ENCODE assay signal across 1 cellular context in the genomic region with DNA sequence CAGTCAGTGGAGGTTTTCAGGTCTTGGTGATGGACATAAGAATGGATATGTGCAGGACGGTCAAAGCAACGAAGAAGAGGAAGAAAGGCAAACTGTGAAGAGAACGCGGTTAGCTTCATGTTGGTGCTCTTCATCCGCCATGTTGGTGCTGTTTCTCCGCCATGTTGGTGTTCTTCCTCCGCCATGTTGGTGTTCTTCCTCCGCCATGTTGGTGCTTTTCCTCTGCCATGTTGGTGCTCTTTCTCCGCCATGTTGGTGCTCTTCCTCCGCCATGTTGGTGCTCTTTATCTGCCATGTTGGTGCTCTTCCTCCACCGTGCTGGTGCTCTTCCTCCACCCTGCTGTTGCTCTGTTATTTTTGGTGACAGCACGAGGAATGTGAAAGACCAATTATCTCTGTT.
TF ChIP-seq lines count a peak whose summit lies in the region.

No MANE protein-coding gene starts in this region.

TF ChIP-seq in K562, 482 proteins besides CTCF, POLR2A, EP300 and RAD21 (continued from another document):
- TF ChIP-seq, protein P1, sequence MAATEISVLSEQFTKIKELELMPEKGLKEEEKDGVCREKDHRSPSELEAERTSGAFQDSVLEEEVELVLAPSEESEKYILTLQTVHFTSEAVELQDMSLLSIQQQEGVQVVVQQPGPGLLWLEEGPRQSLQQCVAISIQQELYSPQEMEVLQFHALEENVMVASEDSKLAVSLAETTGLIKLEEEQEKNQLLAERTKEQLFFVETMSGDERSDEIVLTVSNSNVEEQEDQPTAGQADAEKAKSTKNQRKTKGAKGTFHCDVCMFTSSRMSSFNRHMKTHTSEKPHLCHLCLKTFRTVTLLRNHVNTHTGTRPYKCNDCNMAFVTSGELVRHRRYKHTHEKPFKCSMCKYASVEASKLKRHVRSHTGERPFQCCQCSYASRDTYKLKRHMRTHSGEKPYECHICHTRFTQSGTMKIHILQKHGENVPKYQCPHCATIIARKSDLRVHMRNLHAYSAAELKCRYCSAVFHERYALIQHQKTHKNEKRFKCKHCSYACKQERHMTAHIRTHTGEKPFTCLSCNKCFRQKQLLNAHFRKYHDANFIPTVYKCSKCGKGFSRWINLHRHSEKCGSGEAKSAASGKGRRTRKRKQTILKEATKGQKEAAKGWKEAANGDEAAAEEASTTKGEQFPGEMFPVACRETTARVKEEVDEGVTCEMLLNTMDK (IDR thresholded peaks at IDR 0.05; ENCODE audit: borderline replicate concordance, insufficient read depth, low read depth, low read length, poor library complexity, severe bottlenecking), result no peak
- TF ChIP-seq, protein P2, sequence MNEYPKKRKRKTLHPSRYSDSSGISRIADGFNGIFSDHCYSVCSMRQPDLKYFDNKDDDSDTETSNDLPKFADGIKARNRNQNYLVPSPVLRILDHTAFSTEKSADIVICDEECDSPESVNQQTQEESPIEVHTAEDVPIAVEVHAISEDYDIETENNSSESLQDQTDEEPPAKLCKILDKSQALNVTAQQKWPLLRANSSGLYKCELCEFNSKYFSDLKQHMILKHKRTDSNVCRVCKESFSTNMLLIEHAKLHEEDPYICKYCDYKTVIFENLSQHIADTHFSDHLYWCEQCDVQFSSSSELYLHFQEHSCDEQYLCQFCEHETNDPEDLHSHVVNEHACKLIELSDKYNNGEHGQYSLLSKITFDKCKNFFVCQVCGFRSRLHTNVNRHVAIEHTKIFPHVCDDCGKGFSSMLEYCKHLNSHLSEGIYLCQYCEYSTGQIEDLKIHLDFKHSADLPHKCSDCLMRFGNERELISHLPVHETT (CRISPR knock-in tag; conservative IDR thresholded peaks at IDR 0.05 in 1 of 2, IDR thresholded peaks at IDR 0.05 in 1 of 2), result no peak
- TF ChIP-seq CSDE1 (IDR thresholded peaks at IDR 0.05), result no peak
- no peak for TF ChIP-seq SAFB (IDR thresholded peaks at IDR 0.05; ENCODE audit: borderline replicate concordance, low read depth, low read length)
- TF ChIP-seq ZNF324 (CRISPR knock-in tag; IDR thresholded peaks at IDR 0.05), result no peak
- no peak for TF ChIP-seq FOXM1 (IDR thresholded peaks at IDR 0.05; ENCODE audit: low read depth)
- no peak for TF ChIP-seq FOXM1 (CRISPR knock-in tag; IDR thresholded peaks at IDR 0.05; ENCODE audit: low read depth)
- TF ChIP-seq C11orf30 (IDR thresholded peaks at IDR 0.05; ENCODE audit: low read depth), result no peak
- TF ChIP-seq GTF2A2 (tag; IDR thresholded peaks at IDR 0.05), result no peak
- peak in 2 of 3 experiments; percentile 46 to 66 for TF ChIP-seq YY1 (IDR thresholded peaks at IDR 0.05; ENCODE audit: borderline replicate concordance in 1 of 3, control insufficient read depth in 1 of 3, extremely low read depth in 1 of 3, insufficient read depth in 3 of 3, insufficient read length in 1 of 3, insufficient replicate concordance in 2 of 3, low read depth in 1 of 3, low read length in 2 of 3)
- TF ChIP-seq DDX20 (tag; IDR thresholded peaks at IDR 0.05; ENCODE audit: low read depth), result no peak
- TF ChIP-seq ZNF644 (tag; IDR thresholded peaks at IDR 0.05; ENCODE audit: low read depth), result 0 out of 2 replicates have a peak, but pooled peaks have one; percentile 40
- TF ChIP-seq, protein P3, sequence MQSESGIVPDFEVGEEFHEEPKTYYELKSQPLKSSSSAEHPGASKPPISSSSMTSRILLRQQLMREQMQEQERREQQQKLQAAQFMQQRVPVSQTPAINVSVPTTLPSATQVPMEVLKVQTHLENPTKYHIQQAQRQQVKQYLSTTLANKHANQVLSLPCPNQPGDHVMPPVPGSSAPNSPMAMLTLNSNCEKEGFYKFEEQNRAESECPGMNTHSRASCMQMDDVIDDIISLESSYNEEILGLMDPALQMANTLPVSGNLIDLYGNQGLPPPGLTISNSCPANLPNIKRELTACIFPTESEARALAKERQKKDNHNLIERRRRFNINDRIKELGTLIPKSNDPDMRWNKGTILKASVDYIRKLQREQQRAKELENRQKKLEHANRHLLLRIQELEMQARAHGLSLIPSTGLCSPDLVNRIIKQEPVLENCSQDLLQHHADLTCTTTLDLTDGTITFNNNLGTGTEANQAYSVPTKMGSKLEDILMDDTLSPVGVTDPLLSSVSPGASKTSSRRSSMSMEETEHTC (IDR thresholded peaks at IDR 0.05), result no peak
- TF ChIP-seq RBM22 (IDR thresholded peaks at IDR 0.05; ENCODE audit: low read depth, low read length, poor library complexity, severe bottlenecking), result no peak
- TF ChIP-seq, protein P4, sequence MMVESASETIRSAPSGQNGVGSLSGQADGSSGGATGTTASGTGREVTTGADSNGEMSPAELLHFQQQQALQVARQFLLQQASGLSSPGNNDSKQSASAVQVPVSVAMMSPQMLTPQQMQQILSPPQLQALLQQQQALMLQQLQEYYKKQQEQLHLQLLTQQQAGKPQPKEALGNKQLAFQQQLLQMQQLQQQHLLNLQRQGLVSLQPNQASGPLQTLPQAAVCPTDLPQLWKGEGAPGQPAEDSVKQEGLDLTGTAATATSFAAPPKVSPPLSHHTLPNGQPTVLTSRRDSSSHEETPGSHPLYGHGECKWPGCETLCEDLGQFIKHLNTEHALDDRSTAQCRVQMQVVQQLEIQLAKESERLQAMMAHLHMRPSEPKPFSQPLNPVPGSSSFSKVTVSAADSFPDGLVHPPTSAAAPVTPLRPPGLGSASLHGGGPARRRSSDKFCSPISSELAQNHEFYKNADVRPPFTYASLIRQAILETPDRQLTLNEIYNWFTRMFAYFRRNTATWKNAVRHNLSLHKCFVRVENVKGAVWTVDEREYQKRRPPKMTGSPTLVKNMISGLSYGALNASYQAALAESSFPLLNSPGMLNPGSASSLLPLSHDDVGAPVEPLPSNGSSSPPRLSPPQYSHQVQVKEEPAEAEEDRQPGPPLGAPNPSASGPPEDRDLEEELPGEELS (CRISPR knock-in tag; IDR thresholded peaks at IDR 0.05; ENCODE audit: borderline replicate concordance), result no peak
- TF ChIP-seq NFRKB (IDR thresholded peaks at IDR 0.05; ENCODE audit: low read depth), result no peak
